In the genomic region with DNA sequence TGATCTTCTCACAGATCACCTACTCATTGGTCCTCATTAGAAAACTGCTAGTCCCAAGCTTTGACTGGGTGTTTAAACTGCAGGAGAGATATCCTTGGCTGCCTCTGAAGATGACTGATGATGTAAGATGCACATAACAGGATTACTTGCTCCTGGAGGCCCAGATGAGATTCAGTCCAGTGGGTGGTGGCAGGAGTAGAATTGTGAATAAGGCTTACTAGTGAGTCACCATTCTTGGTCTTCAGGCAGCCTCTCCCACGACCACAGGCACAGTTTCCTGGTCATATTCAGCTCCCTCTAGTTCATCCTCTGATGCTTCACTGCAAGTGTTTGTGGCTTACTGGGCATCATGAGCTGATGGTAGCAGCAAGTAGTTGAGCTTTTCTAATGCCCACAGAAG, we compare ENCODE assay signal across 15 cellular contexts. TPM values are rescaled to one million over a fixed set of nuclear protein-coding genes. Genes with fewer than 3 reads are reported as not detected.
DNase-seq lines count a peak whose midpoint lies in the region; ATAC-seq and TF ChIP-seq lines count a peak whose summit lies in the region.
"Had no signal": no experiment of that assay in that cellular context is flagged by ENCODE, and none has a peak within 500 bp of the region (broad histone marks: within the 10 kb centered on the region; RNA-seq: fewer than 3 reads in every experiment).

No MANE protein-coding gene starts in this region.

- intact Hi-C loops in mammary epithelial cell (cut with micrococcal nuclease): no loop called here
- intact Hi-C loops in body of pancreas (cut with DNase I): no loop called here

- BruUV-seq in mammary epithelial cell (replicated peaks; lab: Mats Ljungman, UMichigan): no TSS peak

- H4K20me1 ChIP-seq in mammary epithelial cell (ENCODE audit: insufficient read depth, low read length): no peaks in the 10 kb centered on the region

- WGBS in mammary epithelial cell (ENCODE audit: low coverage, missing lambda C conversion rate): 18% methylated on average over 1 of the region's 1 CpG
- 16 to 24% methylated on average over 1 of the region's 1 CpG for WGBS in body of pancreas, 2 donors

- no peak for TF ChIP-seq POLR2A in body of pancreas (IDR thresholded peaks at IDR 0.05)

- H3K9ac ChIP-seq in mammary epithelial cell (ENCODE audit: insufficient read depth, low read length): no peak overlapping the region

- CTCF ChIA-PET in mammary epithelial cell (lab: Charles Lee; ENCODE audit: low non-redundant PET): no interaction called here

- DNase-seq in EL (peak; percentile 18), MV-4-11 (lab: John Stamatoyannopoulos, UW) (peak; percentile 57), mammary epithelial cell (peak; percentile 47), myocyte (ENCODE audit: low read depth) (peak; percentile 40), COR-L47 (lab: John Stamatoyannopoulos, UW) (no peak), globus pallidus (ENCODE audit: low spot score) (no peak), body of pancreas (no peak), NCI-H748 treated with DMSO at 0.1 percent for 48 hours (lab: John Stamatoyannopoulos, UW) (no peak)
- DNase-seq: activated T-cell treated with anti-CD3 and anti-CD28 coated beads, Interleukin-2, amount 50 U/mL, for 48 hours; BE2C; DMS79; NCI-H2227 treated with DMSO at 0.1 percent for 48 hours; stimulated activated CD4-positive, alpha-beta T cell treated with anti-CD3 and anti-CD28 coated beads, Interleukin-1b, Interleukin-23, amount 100 ng/mL, for 48 hours; T-cell; trophoblast cell had no signal

- H3K4me3 ChIP-seq in mammary epithelial cell (replicated peaks in 1 of 3; ENCODE audit: insufficient read depth in 1 of 3, low read depth in 2 of 3, low read length in 3 of 3): no peak overlapping the region
- H3K4me3 ChIP-seq in body of pancreas: no peak overlapping the region

- H3K79me2 ChIP-seq in mammary epithelial cell (ENCODE audit: insufficient read depth, low read length): no peaks in the 10 kb centered on the region

- no peak overlapping the region for H3K4me2 ChIP-seq in mammary epithelial cell (ENCODE audit: insufficient read depth, low read depth, low read length)

- H3K36me3 ChIP-seq in mammary epithelial cell (ENCODE audit: insufficient read depth, low read length) (no peaks in the 10 kb centered on the region), body of pancreas (replicated peaks in 1 of 2; ENCODE audit: insufficient read depth in 1 of 2, low read depth in 2 of 2) (no peaks in the 10 kb centered on the region)
- H3K36me3 ChIP-seq: BE2C had no signal

- TF ChIP-seq CTCF in mammary epithelial cell (conservative IDR thresholded peaks at IDR 0.05 in 1 of 2, IDR thresholded peaks at IDR 0.05 in 1 of 2; ENCODE audit: extremely low read depth in 1 of 2, insufficient read depth in 1 of 2, low read depth in 1 of 2, low read length in 2 of 2) (no peak), body of pancreas (IDR thresholded peaks at IDR 0.05) (no peak)

- H3K4me1 ChIP-seq in mammary epithelial cell (ENCODE audit: insufficient read depth, low read length): no peaks in the 10 kb centered on the region
- no peaks in the 10 kb centered on the region for H3K4me1 ChIP-seq in body of pancreas
- H3K4me1 ChIP-seq: BE2C had no signal

- H2AFZ ChIP-seq in mammary epithelial cell (ENCODE audit: low read depth, low read length): no peak overlapping the region

- in situ Hi-C loops in mammary epithelial cell (cut with MboI; ENCODE audit: low sequenced_read_pairs in 2 of 2): no loop called here

- H3K9me3 ChIP-seq in mammary epithelial cell (replicated peaks; ENCODE audit: insufficient read depth, low read length): no peaks in the 10 kb centered on the region
- H3K9me3 ChIP-seq in body of pancreas: no peaks in the 10 kb centered on the region
- H3K9me3 ChIP-seq: BE2C had no signal

- dilution Hi-C loops in mammary epithelial cell (cut with HindIII; ENCODE audit: low sequenced_read_pairs): no loop called here

- ATAC-seq in body of pancreas: no peak
- ATAC-seq: T-cell had no signal

- no peaks in the 10 kb centered on the region for H3K27me3 ChIP-seq in mammary epithelial cell (ENCODE audit: insufficient read depth, low read length)
- no peaks in the 10 kb centered on the region for H3K27me3 ChIP-seq in body of pancreas

- H3K27ac ChIP-seq in mammary epithelial cell (ENCODE audit: insufficient read depth, low read depth, low read length) (no peak overlapping the region), body of pancreas (no peak overlapping the region)

RNA-seq across cellular contexts. Expression of gene SERTM1, which starts 12.1 kb away (rescaled TPM):
- total RNA-seq in mammary epithelial cell (not detected), myocyte (not detected in 2 replicates), body of pancreas (under 1 TPM in 1 of 2 donors, not detected in 1; 0.26 TPM)
- not detected for polyA plus RNA-seq in mammary epithelial cell
- not detected for polyA minus RNA-seq in mammary epithelial cell
- polyA plus RNA-seq in myocyte (2012): not detected
- total RNA-seq: T-cell had no signal

Comparison
In these comparisons a context has a peak if more than half of its experiments do, and no peak if none do; other contexts are left out.
1. DNase-seq: peak in EL (single experiment), MV-4-11 (single experiment), mammary epithelial cell (single experiment) and myocyte (single experiment); none in COR-L47 (single experiment), globus pallidus (single experiment), body of pancreas (0 of 4) and NCI-H748 treated with DMSO at 0.1 percent for 48 hours (single experiment).